ENCODE assay signal across 21 cellular contexts in genomic region chr12:49330032-49330619, GRCh38. TPM values are rescaled to one million over a fixed set of nuclear protein-coding genes. Genes with fewer than 3 reads are reported as not detected.
A peak's percentile ranks its signal among the peaks of the same experiment; 100 is the strongest.
DNase-seq lines count a peak whose midpoint lies in the region; ATAC-seq and TF ChIP-seq lines count a peak whose summit lies in the region.
"Had no signal": no experiment of that assay in that cellular context is flagged by ENCODE, and none has a peak within 500 bp of the region (broad histone marks: within the 10 kb centered on the region; RNA-seq: fewer than 3 reads in every experiment).

No MANE protein-coding gene starts in this region.

- ATAC-seq in GM21390 (IDR thresholded peaks at IDR 0.05; ENCODE audit: unreplicated experiment): no peak
- ATAC-seq: HepG2, SK-N-SH treated with all-trans-retinoic acid at 6 μM for 48 hours had no signal

- POLR2A ChIA-PET in A673 (lab: Charles Lee; ENCODE audit: low non-redundant PET): no interaction called here
- POLR2A ChIA-PET in HEK293 (lab: Yijun Ruan, JAX): interaction anchor here (0.9 to 2.3 kb wide), 3 partner anchors 17 to 38 kb away, joined by 3 to 14 read pairs (median 4); no protein-coding TSS in a partner anchor

- BruUV-seq in A673 (replicated peaks; lab: Mats Ljungman, UMichigan): TSS peak; percentile 11

- H4K20me1 ChIP-seq in osteoblast (ENCODE audit: insufficient read depth, low read length): no peaks in the 10 kb centered on the region

- CTCF ChIA-PET in A673 (lab: Charles Lee) (interaction anchor here (1.0 kb wide), 1 partner anchor 18 kb away, joined by 5 read pairs; no protein-coding TSS in a partner anchor), HEK293 (lab: Yijun Ruan, JAX) (interaction anchor here (0.6 to 11.4 kb wide), 11 partner anchors 12 to 327 kb away, joined by 3 to 185 read pairs (median 15); partner anchors contain the start of genes DNAJC22 and PRPH)

- no peak overlapping the region for H2AFZ ChIP-seq in osteoblast (ENCODE audit: low read length)

- H3K4me1 ChIP-seq in A673 (ENCODE audit: insufficient read depth, low read length, poor library complexity, severe bottlenecking): no peaks in the 10 kb centered on the region
- peaks cover 5% of the 10 kb centered on the region; the same call in 1 of the 2 replicates for H3K4me1 ChIP-seq in HEK293 (ENCODE audit: control insufficient read depth, insufficient read depth, low read length)
- no peaks in the 10 kb centered on the region for H3K4me1 ChIP-seq in osteoblast (ENCODE audit: insufficient read depth, low read length)

- TF ChIP-seq CTCF in A673 (conservative IDR thresholded peaks at IDR 0.05; ENCODE audit: low read depth, low read length) (no peak), HEK293 (tag by site-specific recombination; IDR thresholded peaks at IDR 0.05) (no peak), VCaP (conservative IDR thresholded peaks at IDR 0.05) (no peak), osteoblast (IDR thresholded peaks at IDR 0.05; ENCODE audit: extremely low read depth, low read depth, low read length) (no peak)

- no peak overlapping the region for H3K27ac ChIP-seq in A673 (ENCODE audit: low read depth, low read length, poor library complexity, severe bottlenecking)
- H3K27ac ChIP-seq in HEK293 (ENCODE audit: extremely low read depth, low read depth, low read length): no peak overlapping the region
- peak overlapping the region; percentile 53 for H3K27ac ChIP-seq in VCaP
- H3K27ac ChIP-seq in osteoblast (ENCODE audit: low read depth, low read length): no peak overlapping the region

- H3K4me3 ChIP-seq in A673 (ENCODE audit: low read depth, low read length, poor library complexity, severe bottlenecking) (no peak overlapping the region), HEK293 (ENCODE audit: low read depth, low read length) (no peak overlapping the region), osteoblast (ENCODE audit: insufficient read depth, low read length) (no peak overlapping the region)
- H3K4me3 ChIP-seq: K562 had no signal

- no peak for DNase-seq in A673 (ENCODE audit: low spot score)
- peak; percentile 72 for DNase-seq in osteoblast (ENCODE audit: insufficient read length, low spot score, missing footprints)
- no peak for DNase-seq in NCI-H748 (lab: John Stamatoyannopoulos, UW; ENCODE audit: unreplicated experiment)
- no peak for DNase-seq in GM03348 (ENCODE audit: low spot score)
- DNase-seq in NCI-H1417 (lab: John Stamatoyannopoulos, UW): no peak
- DNase-seq: CD4-positive, alpha-beta T cell; COR-L47; DMS79; NCI-H1092; NCI-H1436 treated with DMSO at 0.1 percent for 48 hours; NCI-H1930; NCI-H748 treated with DMSO at 0.1 percent for 48 hours; OCI-M1; RPMI8226; SIG-M5 had no signal

- H3K9me3 ChIP-seq in A673 (ENCODE audit: low read depth, low read length, poor library complexity, severe bottlenecking): no peaks in the 10 kb centered on the region
- H3K9me3 ChIP-seq in HEK293 (ENCODE audit: control insufficient read depth, insufficient read depth, low read depth, low read length): no peaks in the 10 kb centered on the region
- no peaks in the 10 kb centered on the region for H3K9me3 ChIP-seq in osteoblast (ENCODE audit: low read depth, low read length)

- no peaks in the 10 kb centered on the region for H3K79me2 ChIP-seq in osteoblast (ENCODE audit: insufficient read depth, low read length)

- H3K4me2 ChIP-seq in osteoblast (ENCODE audit: insufficient read depth, low read length): no peak overlapping the region

- H3K36me3 ChIP-seq in A673 (ENCODE audit: insufficient read depth, low read length, poor library complexity, severe bottlenecking) (peaks cover 52% of the 10 kb centered on the region), HEK293 (ENCODE audit: control insufficient read depth in 2 of 2, insufficient read depth in 1 of 2, low read length in 2 of 2) (peaks cover 25 to 71% of the 10 kb centered on the region in 2 experiments), osteoblast (ENCODE audit: insufficient read depth, low read length) (peaks cover 10% of the 10 kb centered on the region)

- intact Hi-C loops in A673 (cut with micrococcal nuclease; ENCODE audit: unreplicated experiment): no loop called here

- H3K27me3 ChIP-seq in A673 (replicated peaks; ENCODE audit: insufficient read depth, low read depth, low read length, poor library complexity) (no peaks in the 10 kb centered on the region), osteoblast (ENCODE audit: insufficient read depth, low read length) (no peaks in the 10 kb centered on the region)

TF ChIP-seq in HEK293, 187 proteins besides CTCF, POLR2A, EP300 and RAD21:
- no peak for TF ChIP-seq ZFP69B (tag by site-specific recombination; IDR thresholded peaks at IDR 0.05)
- TF ChIP-seq, protein P1, sequence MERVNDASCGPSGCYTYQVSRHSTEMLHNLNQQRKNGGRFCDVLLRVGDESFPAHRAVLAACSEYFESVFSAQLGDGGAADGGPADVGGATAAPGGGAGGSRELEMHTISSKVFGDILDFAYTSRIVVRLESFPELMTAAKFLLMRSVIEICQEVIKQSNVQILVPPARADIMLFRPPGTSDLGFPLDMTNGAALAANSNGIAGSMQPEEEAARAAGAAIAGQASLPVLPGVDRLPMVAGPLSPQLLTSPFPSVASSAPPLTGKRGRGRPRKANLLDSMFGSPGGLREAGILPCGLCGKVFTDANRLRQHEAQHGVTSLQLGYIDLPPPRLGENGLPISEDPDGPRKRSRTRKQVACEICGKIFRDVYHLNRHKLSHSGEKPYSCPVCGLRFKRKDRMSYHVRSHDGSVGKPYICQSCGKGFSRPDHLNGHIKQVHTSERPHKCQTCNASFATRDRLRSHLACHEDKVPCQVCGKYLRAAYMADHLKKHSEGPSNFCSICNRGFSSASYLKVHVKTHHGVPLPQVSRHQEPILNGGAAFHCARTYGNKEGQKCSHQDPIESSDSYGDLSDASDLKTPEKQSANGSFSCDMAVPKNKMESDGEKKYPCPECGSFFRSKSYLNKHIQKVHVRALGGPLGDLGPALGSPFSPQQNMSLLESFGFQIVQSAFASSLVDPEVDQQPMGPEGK (tag by site-specific recombination; IDR thresholded peaks at IDR 0.05): no peak
- TF ChIP-seq ZIC2 (tag by site-specific recombination; IDR thresholded peaks at IDR 0.05): 0 out of 2 replicates have a peak, but pooled peaks have one; percentile 6
- no peak for TF ChIP-seq ZXDB (tag by site-specific recombination; IDR thresholded peaks at IDR 0.05)
- peak; percentile 32; the same call in 1 of the 2 replicates for TF ChIP-seq ZBTB6 (tag by site-specific recombination; IDR thresholded peaks at IDR 0.05)

RNA-seq across cellular contexts. Expression of gene C1QL4, which starts 6.9 kb away (rescaled TPM):
- total RNA-seq in A673 (2021) (0.41 and 1.0 TPM in 2 replicates), osteoblast (0.36 TPM in 1 of 2 replicates, not detected in the other)
- total RNA-seq: CD4-positive, alpha-beta T cell; HepG2 had no signal

RNA-seq across cellular contexts. Expression of gene TROAP, which starts 7.1 kb away (rescaled TPM):
- 121 and 124 TPM in 2 replicates for total RNA-seq in A673 (2021)
- 2.5 and 3.5 TPM in 2 replicates for total RNA-seq in osteoblast

RNA-seq across cellular contexts. Expression of gene DNAJC22, which starts 16.6 kb away (rescaled TPM):
- total RNA-seq in A673 (2021): 1.9 and 3.0 TPM in 2 replicates
- 0.29 and 1.1 TPM in 2 replicates for total RNA-seq in osteoblast
- total RNA-seq: CD4-positive, alpha-beta T cell had no signal

RNA-seq across cellular contexts. Expression of gene PRPH, which starts 35.2 kb away (rescaled TPM):
- total RNA-seq in A673 (2021) (not detected in 2 replicates), osteoblast (under 0.01 TPM in 1 of 2 replicates, not detected in the other)
- total RNA-seq: HepG2 had no signal

RNA-seq across cellular contexts. Expression of gene SPATS2, which starts 37.1 kb away (rescaled TPM):
- total RNA-seq in A673 (2021) (80.5 and 82.8 TPM in 2 replicates), osteoblast (23.3 and 25.7 TPM in 2 replicates)

Comparison
In these comparisons a context has a peak if more than half of its experiments do, and no peak if none do; other contexts are left out.
1. RNA of gene TROAP, which starts 7.1 kb away (total RNA-seq): 121 to 124 TPM in A673; 2.5 to 3.5 TPM in osteoblast; every median in the first group is over 10 times any median in the second.